ENCODE assay signal across 10 cellular contexts in the genomic region with DNA sequence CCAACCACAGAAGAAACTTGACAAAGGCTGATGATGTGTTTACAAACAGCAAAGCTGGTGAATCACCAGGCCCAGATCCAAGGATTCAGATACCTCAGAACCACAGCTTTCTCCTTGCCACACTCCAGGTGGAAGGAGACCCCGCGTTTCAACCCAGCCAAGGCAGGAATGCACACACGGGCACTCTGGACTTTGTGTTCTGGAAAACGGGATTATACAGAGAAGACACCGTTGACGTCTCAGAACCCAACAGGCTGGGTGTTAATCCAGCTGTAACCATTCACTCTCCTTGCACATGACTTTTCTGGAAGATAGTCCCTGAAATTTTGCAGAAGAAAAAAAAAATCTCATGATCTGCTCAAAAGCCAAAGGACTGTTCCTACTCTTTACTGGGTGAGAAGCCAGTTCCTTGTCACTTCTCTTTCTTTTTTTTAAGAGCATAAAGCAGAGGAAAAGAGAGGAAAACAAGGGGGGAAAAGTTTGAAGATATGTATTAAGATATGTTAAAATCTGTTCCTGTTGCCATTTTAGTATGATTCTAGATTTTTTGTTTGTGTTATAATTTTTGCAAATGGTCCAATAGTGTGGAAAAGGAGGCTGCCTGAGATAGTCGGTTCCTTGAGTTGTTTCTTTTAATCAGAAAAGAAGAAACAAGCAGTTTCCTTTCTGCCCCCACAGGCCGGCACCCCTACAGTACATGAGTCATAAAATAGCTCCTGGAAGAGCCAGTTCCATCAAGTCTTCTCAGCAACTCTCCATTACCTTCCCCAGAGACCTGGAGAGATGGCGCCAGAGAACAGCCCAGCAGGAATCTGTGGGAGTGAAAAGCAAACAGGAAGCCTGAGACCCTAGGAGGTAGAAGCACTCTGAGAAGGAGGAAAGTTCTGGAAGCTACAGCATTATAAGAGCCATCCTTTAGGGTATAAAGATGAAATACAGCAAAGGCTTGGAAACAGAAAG.
DNase-seq lines count a peak whose midpoint lies in the region; TF ChIP-seq lines count a peak whose summit lies in the region.
"Had no signal": no experiment of that assay in that cellular context is flagged by ENCODE, and none has a peak within 500 bp of the region (broad histone marks: within the 10 kb centered on the region; RNA-seq: fewer than 3 reads in every experiment).

No MANE protein-coding gene starts in this region.

- intact Hi-C loops in thyroid gland (cut with DNase I): no loop called here
- intact Hi-C loops in Caco-2 (cut with micrococcal nuclease; ENCODE audit: unreplicated experiment): no loop called here

- POLR2A ChIA-PET in Caco-2 (lab: Charles Lee): no interaction called here

- H3K36me3 Mint-ChIP-seq in Caco-2 (ENCODE audit: insufficient read depth, unreplicated experiment): no peaks in the 10 kb centered on the region
- H3K36me3 Mint-ChIP-seq: activated naive CD8-positive, alpha-beta T cell treated with anti-CD3 and anti-CD28 coated beads, Interleukin-2, amount 10 ng/mL, durations not matched to agents 7 days and 5 days had no signal

- H3K9me3 ChIP-seq in MG63 (no peaks in the 10 kb centered on the region), thyroid gland (no peaks in the 10 kb centered on the region), Caco-2 (no peaks in the 10 kb centered on the region)

- 78 to 91% methylated on average over 9 of the region's 9 CpGs for WGBS in thyroid gland, 2 donors

- TF ChIP-seq POLR2A in thyroid gland (IDR thresholded peaks at IDR 0.05): no peak

- CTCF ChIA-PET in Caco-2 (lab: Charles Lee): no interaction called here

- H3K36me3 ChIP-seq in MG63 (no peaks in the 10 kb centered on the region), kidney epithelial cell (ENCODE audit: control insufficient read depth, insufficient read depth, low read length) (no peaks in the 10 kb centered on the region), thyroid gland (no peaks in the 10 kb centered on the region), Caco-2 (ENCODE audit: control insufficient read depth, insufficient read depth, low read length) (no peaks in the 10 kb centered on the region)

- BruUV-seq in Caco-2 (replicated peaks; lab: Mats Ljungman, UMichigan): no TSS peak

- no peak overlapping the region for H3K27ac Mint-ChIP-seq in Caco-2 (ENCODE audit: unreplicated experiment)
- H3K27ac Mint-ChIP-seq: activated naive CD8-positive, alpha-beta T cell treated with anti-CD3 and anti-CD28 coated beads, Interleukin-2, amount 10 ng/mL, durations not matched to agents 7 days and 5 days had no signal

- H3K27me3 Mint-ChIP-seq in Caco-2 (ENCODE audit: insufficient read depth, unreplicated experiment): peaks cover 9% of the 10 kb centered on the region

- peak overlapping the region in 1 of 3 donors; percentile 10 for H3K27ac ChIP-seq in thyroid gland

- H3K4me3 ChIP-seq in MG63 (no peak overlapping the region), cardiac fibroblast (replicated peaks in 1 of 2; ENCODE audit: low read depth in 2 of 2, low read length in 2 of 2) (no peak overlapping the region), kidney epithelial cell (ENCODE audit: low read depth, low read length) (no peak overlapping the region), thyroid gland (replicated peaks in 1 of 3) (no peak overlapping the region), Caco-2 (ENCODE audit: low read depth, low read length) (no peak overlapping the region)

- no peak for TF ChIP-seq CTCF in cardiac fibroblast (IDR thresholded peaks at IDR 0.05; ENCODE audit: low read depth, low read length)
- peak; percentile 3 for TF ChIP-seq CTCF in kidney epithelial cell (IDR thresholded peaks at IDR 0.05; ENCODE audit: insufficient read depth, low read length, poor library complexity, severe bottlenecking)
- no peak for TF ChIP-seq CTCF in thyroid gland (IDR thresholded peaks at IDR 0.05)
- no peak for TF ChIP-seq CTCF in Caco-2 (IDR thresholded peaks at IDR 0.05; ENCODE audit: insufficient read depth in 1 of 2, low read depth in 1 of 2, low read length in 1 of 2, severe bottlenecking in 1 of 2, unreplicated experiment in 1 of 2)

- DNase-seq in MG63 (peak; percentile 43), cardiac fibroblast (ENCODE audit: low read depth in 2 of 2) (peak; percentile 68 to 81), kidney epithelial cell (ENCODE audit: low read depth) (peak; percentile 10), thyroid gland (peak; percentile 2 to 6), NCI-H1092 (lab: John Stamatoyannopoulos, UW) (no peak), Caco-2 (no peak), A172 (ENCODE audit: low spot score) (no peak)
- DNase-seq: activated naive CD8-positive, alpha-beta T cell treated with anti-CD3 and anti-CD28 coated beads, Interleukin-2, amount 10 ng/mL, durations not matched to agents 7 days and 5 days; head of caudate nucleus; MM.1S had no signal

- no peaks in the 10 kb centered on the region for H3K9me3 Mint-ChIP-seq in Caco-2 (ENCODE audit: unreplicated experiment)
- H3K9me3 Mint-ChIP-seq: activated naive CD8-positive, alpha-beta T cell treated with anti-CD3 and anti-CD28 coated beads, Interleukin-2, amount 10 ng/mL, durations not matched to agents 7 days and 5 days had no signal

- H3K4me1 Mint-ChIP-seq in Caco-2 (ENCODE audit: low read depth, unreplicated experiment): no peaks in the 10 kb centered on the region
- H3K4me1 Mint-ChIP-seq: activated naive CD8-positive, alpha-beta T cell treated with anti-CD3 and anti-CD28 coated beads, Interleukin-2, amount 10 ng/mL, durations not matched to agents 7 days and 5 days had no signal

- H3K4me1 ChIP-seq in thyroid gland (peaks cover 3 to 8% of the 10 kb centered on the region in 2 donors), Caco-2 (no peaks in the 10 kb centered on the region)

- H3K27me3 ChIP-seq in MG63 (peaks cover 12% of the 10 kb centered on the region), kidney epithelial cell (ENCODE audit: control insufficient read depth, insufficient read depth, low read length) (no peaks in the 10 kb centered on the region), thyroid gland (no peaks in the 10 kb centered on the region), Caco-2 (replicated peaks; ENCODE audit: control insufficient read depth, insufficient read depth, low read length) (no peaks in the 10 kb centered on the region)

- no peak overlapping the region for H3K4me3 Mint-ChIP-seq in Caco-2 (ENCODE audit: unreplicated experiment)
- H3K4me3 Mint-ChIP-seq: activated naive CD8-positive, alpha-beta T cell treated with anti-CD3 and anti-CD28 coated beads, Interleukin-2, amount 10 ng/mL, durations not matched to agents 7 days and 5 days had no signal

Comparison
In these comparisons a context has a peak if more than half of its experiments do, and no peak if none do; other contexts are left out.
1. DNase-seq: peak in MG63 (single experiment), cardiac fibroblast (2 of 2), kidney epithelial cell (single experiment) and thyroid gland (2 of 2); none in NCI-H1092 (single experiment), Caco-2 (0 of 2) and A172 (single experiment).